ENCODE assay signal across 17 cellular contexts in genomic region chr10:62022830-62023229, GRCh38.
DNase-seq lines count a peak whose midpoint lies in the region; ATAC-seq and TF ChIP-seq lines count a peak whose summit lies in the region.
"Had no signal": no experiment of that assay in that cellular context is flagged by ENCODE, and none has a peak within 500 bp of the region (broad histone marks: within the 10 kb centered on the region; RNA-seq: fewer than 3 reads in every experiment).

No MANE protein-coding gene starts in this region.

- POLR2A ChIA-PET in CD8-positive, alpha-beta memory T cell (lab: Charles Lee), result no interaction called here

- H3K27ac Mint-ChIP-seq in CD8-positive, alpha-beta memory T cell, result peak overlapping the region in 4 of 8 donors; percentile 35 to 86 (median 46)
- H3K27ac Mint-ChIP-seq in activated T-helper 2 cell treated with anti-CD3 and anti-CD28 coated beads, Interferon-gamma antibody, Interleukin-2, Interleukin-4, amounts not matched to agents 10 μg/mL and 5 μg/mL and 100 μg/mL, durations not matched to agents 14 hours and 24 hours and 36 hours, result peak overlapping the region; percentile 72
- H3K27ac Mint-ChIP-seq in mesothelial cell of epicardium, result peak overlapping the region; percentile 23

- H3K4me3 Mint-ChIP-seq in CD8-positive, alpha-beta memory T cell, result peak overlapping the region in 4 of 7 donors; percentile 4 to 35 (median 24)
- no peak overlapping the region for H3K4me3 Mint-ChIP-seq in activated T-helper 2 cell treated with anti-CD3 and anti-CD28 coated beads, Interferon-gamma antibody, Interleukin-2, Interleukin-4, amounts not matched to agents 10 μg/mL and 5 μg/mL and 100 μg/mL, durations not matched to agents 14 hours and 24 hours and 36 hours (ENCODE audit: low read depth)
- H3K4me3 Mint-ChIP-seq in mesothelial cell of epicardium, result no peak overlapping the region
- H3K4me3 Mint-ChIP-seq: neural crest cell had no signal

- no peaks in the 10 kb centered on the region for H3K27me3 Mint-ChIP-seq in CD8-positive, alpha-beta memory T cell
- no peaks in the 10 kb centered on the region for H3K27me3 Mint-ChIP-seq in activated T-helper 2 cell treated with anti-CD3 and anti-CD28 coated beads, Interferon-gamma antibody, Interleukin-2, Interleukin-4, amounts not matched to agents 10 μg/mL and 5 μg/mL and 100 μg/mL, durations not matched to agents 14 hours and 24 hours and 36 hours (ENCODE audit: low read depth)
- no peaks in the 10 kb centered on the region for H3K27me3 Mint-ChIP-seq in mesothelial cell of epicardium (ENCODE audit: low read depth)

- H3K9me3 Mint-ChIP-seq in CD8-positive, alpha-beta memory T cell, result no peaks in the 10 kb centered on the region
- peaks cover 16% of the 10 kb centered on the region for H3K9me3 Mint-ChIP-seq in activated T-helper 2 cell treated with anti-CD3 and anti-CD28 coated beads, Interferon-gamma antibody, Interleukin-2, Interleukin-4, amounts not matched to agents 10 μg/mL and 5 μg/mL and 100 μg/mL, durations not matched to agents 14 hours and 24 hours and 36 hours
- peaks cover 11% of the 10 kb centered on the region for H3K9me3 Mint-ChIP-seq in mesothelial cell of epicardium

- ATAC-seq in GM21529 (IDR thresholded peaks at IDR 0.05; ENCODE audit: unreplicated experiment) (no peak), GM19324 (IDR thresholded peaks at IDR 0.05; ENCODE audit: low FRiP score, unreplicated experiment) (no peak)
- ATAC-seq: foreskin keratinocyte had no signal

- no peak for TF ChIP-seq CTCF in mesothelial cell of epicardium (IDR thresholded peaks at IDR 0.05; ENCODE audit: unreplicated experiment)

- peaks cover 64 to 96% (median 85%) of the 10 kb centered on the region in 11 experiments for H3K36me3 ChIP-seq in BLaER1 treated with 17β-estradiol and CSF1 and Interleukin-3, amounts not matched to agents 10 nM and 100 nM
- no peaks in the 10 kb centered on the region for H3K36me3 ChIP-seq in CD8-positive, alpha-beta memory T cell (ENCODE audit: insufficient read depth, low read length)
- H3K36me3 ChIP-seq: lower lobe of right lung had no signal

- H3K9ac ChIP-seq in BLaER1 treated with 17β-estradiol and CSF1 and Interleukin-3, amounts not matched to agents 10 nM and 100 nM, result no peak overlapping the region
- H3K9ac ChIP-seq: BLaER1 had no signal

- DNase-seq in CD8-positive, alpha-beta memory T cell, result no peak
- no peak for DNase-seq in activated T-helper 2 cell treated with anti-CD3 and anti-CD28 coated beads, Interferon-gamma antibody, Interleukin-2, Interleukin-4, amounts not matched to agents 10 μg/mL and 5 μg/mL and 100 μg/mL, durations not matched to agents 14 hours and 24 hours and 36 hours (ENCODE audit: low spot score)
- DNase-seq in mesothelial cell of epicardium (ENCODE audit: low spot score in 2 of 2, unreplicated experiment in 2 of 2) (no peak), NCI-H345 treated with DMSO at 0.1 percent for 48 hours (lab: John Stamatoyannopoulos, UW; ENCODE audit: unreplicated experiment) (no peak), NCI-H2196 treated with DMSO at 0.1 percent for 48 hours (lab: John Stamatoyannopoulos, UW; ENCODE audit: unreplicated experiment) (no peak)
- DNase-seq: cerebellar nuclear complex; DND-41; foreskin keratinocyte; lower lobe of right lung; NCI-H510A treated with DMSO at 0.1 percent for 48 hours; retina; stimulated activated CD4-positive, alpha-beta T cell treated with anti-CD3 and anti-CD28 coated beads, Interleukin-1b, Interleukin-23, amount 100 ng/mL, for 48 hours had no signal

- H3K9me3 ChIP-seq in BLaER1 treated with 17β-estradiol and CSF1 and Interleukin-3, amounts not matched to agents 10 nM and 100 nM (replicated peaks in 1 of 11), result peaks cover 0 to 15% (median 7%) of the 10 kb centered on the region in 11 experiments; a peak in 7 of 22 replicates
- H3K9me3 ChIP-seq in CD8-positive, alpha-beta memory T cell (ENCODE audit: low read length), result no peaks in the 10 kb centered on the region
- H3K9me3 ChIP-seq: BLaER1, lower lobe of right lung had no signal

- peak overlapping the region in 7 of 11 experiments; percentile 18 to 87 (median 44); a peak in 10 of 22 replicates for H3K27ac ChIP-seq in BLaER1 treated with 17β-estradiol and CSF1 and Interleukin-3, amounts not matched to agents 10 nM and 100 nM
- no peak overlapping the region for H3K27ac ChIP-seq in CD8-positive, alpha-beta memory T cell (ENCODE audit: low read depth, low read length)
- H3K27ac ChIP-seq: BLaER1, foreskin keratinocyte, lower lobe of right lung had no signal

- intact Hi-C loops in activated T-helper 2 cell treated with anti-CD3 and anti-CD28 coated beads, Interferon-gamma antibody, Interleukin-2, Interleukin-4, amounts not matched to agents 10 μg/mL and 5 μg/mL and 100 μg/mL, durations not matched to agents 14 hours and 24 hours and 36 hours (cut with micrococcal nuclease), result loop anchor here (5.0 kb wide), 1 partner anchor 36 kb away; no protein-coding TSS in a partner anchor

- H3K4me1 Mint-ChIP-seq in CD8-positive, alpha-beta memory T cell, result peaks cover 53 to 94% (median 92%) of the 10 kb centered on the region in 3 donors
- H3K4me1 Mint-ChIP-seq in activated T-helper 2 cell treated with anti-CD3 and anti-CD28 coated beads, Interferon-gamma antibody, Interleukin-2, Interleukin-4, amounts not matched to agents 10 μg/mL and 5 μg/mL and 100 μg/mL, durations not matched to agents 14 hours and 24 hours and 36 hours (ENCODE audit: low read depth), result peaks cover 57% of the 10 kb centered on the region
- peaks cover 72% of the 10 kb centered on the region for H3K4me1 Mint-ChIP-seq in mesothelial cell of epicardium

- peak overlapping the region in 4 of 11 experiments; percentile 4 to 91 (median 68); a peak in 5 of 22 replicates for H3K4me2 ChIP-seq in BLaER1 treated with 17β-estradiol and CSF1 and Interleukin-3, amounts not matched to agents 10 nM and 100 nM
- H3K4me2 ChIP-seq: BLaER1 had no signal

- peaks cover 0 to 8% (median 2%) of the 10 kb centered on the region in 3 donors for H3K36me3 Mint-ChIP-seq in CD8-positive, alpha-beta memory T cell
- peaks cover 64% of the 10 kb centered on the region for H3K36me3 Mint-ChIP-seq in activated T-helper 2 cell treated with anti-CD3 and anti-CD28 coated beads, Interferon-gamma antibody, Interleukin-2, Interleukin-4, amounts not matched to agents 10 μg/mL and 5 μg/mL and 100 μg/mL, durations not matched to agents 14 hours and 24 hours and 36 hours (ENCODE audit: low read depth)
- H3K36me3 Mint-ChIP-seq in mesothelial cell of epicardium, result peaks cover 11% of the 10 kb centered on the region

- peaks cover 0 to 96% (median 7%) of the 10 kb centered on the region in 11 experiments; a peak in 8 of 22 replicates for H4K20me1 ChIP-seq in BLaER1 treated with 17β-estradiol and CSF1 and Interleukin-3, amounts not matched to agents 10 nM and 100 nM

- H3K27me3 ChIP-seq in BLaER1 treated with 17β-estradiol and CSF1 and Interleukin-3, amounts not matched to agents 10 nM and 100 nM, result no peaks in the 10 kb centered on the region
- no peaks in the 10 kb centered on the region for H3K27me3 ChIP-seq in CD8-positive, alpha-beta memory T cell (ENCODE audit: insufficient read depth, low read length, poor library complexity, severe bottlenecking)
- H3K27me3 ChIP-seq: BLaER1, foreskin keratinocyte had no signal

- H3K4me3 ChIP-seq in BLaER1 treated with 17β-estradiol and CSF1 and Interleukin-3, amounts not matched to agents 10 nM and 100 nM, result no peak overlapping the region
- H3K4me3 ChIP-seq in CD8-positive, alpha-beta memory T cell (ENCODE audit: low read length), result no peak overlapping the region
- H3K4me3 ChIP-seq: BLaER1, lower lobe of right lung had no signal

- H3K4me1 ChIP-seq in BLaER1 treated with 17β-estradiol and CSF1 and Interleukin-3, amounts not matched to agents 10 nM and 100 nM, result peaks cover 19 to 100% (median 41%) of the 10 kb centered on the region in 10 experiments
- peaks cover 14% of the 10 kb centered on the region for H3K4me1 ChIP-seq in CD8-positive, alpha-beta memory T cell (ENCODE audit: insufficient read depth, low read length)

- CTCF ChIA-PET in CD8-positive, alpha-beta memory T cell (lab: Charles Lee), result interaction anchor here (1.0 to 6.2 kb wide), 2 partner anchors 15 to 89 kb away, joined by 3 to 39 read pairs; no protein-coding TSS in a partner anchor

Comparison
In these comparisons a context has a peak if more than half of its experiments do, and no peak if none do; other contexts are left out.
1. H3K4me3 Mint-ChIP-seq: peak in CD8-positive, alpha-beta memory T cell (4 of 7); none in activated T-helper 2 cell treated with anti-CD3 and anti-CD28 coated beads, Interferon-gamma antibody, Interleukin-2, Interleukin-4, amounts not matched to agents 10 μg/mL and 5 μg/mL and 100 μg/mL, durations not matched to agents 14 hours and 24 hours and 36 hours (single experiment) and mesothelial cell of epicardium (single experiment).